Comparison of ENCODE assay signal across 22 cellular contexts in the genomic region with DNA sequence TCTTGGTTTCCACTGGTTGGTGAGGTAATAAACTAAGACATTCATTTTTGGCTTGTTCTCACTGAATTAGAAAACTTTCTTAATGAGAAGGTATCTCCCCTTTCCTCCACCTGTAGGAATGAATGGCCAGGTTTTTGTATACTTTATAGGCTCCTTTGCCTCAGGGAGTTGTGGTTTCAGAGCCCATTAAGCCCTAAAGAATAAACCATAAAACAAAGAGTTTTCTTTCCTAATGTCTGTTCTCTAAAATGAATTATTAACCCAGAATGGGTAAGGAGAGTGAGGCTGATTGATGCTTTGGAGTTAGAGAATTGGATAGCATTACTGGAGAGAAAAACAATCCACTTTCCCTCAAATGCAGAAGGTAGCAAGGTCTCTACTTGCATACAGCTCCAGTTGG.
"Had no signal": no experiment of that assay in that cellular context is flagged by ENCODE, and none has a peak within 500 bp of the region (broad histone marks: within the 10 kb centered on the region; RNA-seq: fewer than 3 reads in every experiment).

No MANE protein-coding gene starts in this region.

- H3K9me3 ChIP-seq: esophagus muscularis mucosa, spleen, thyroid gland had no signal

- FAIRE-seq: astrocyte, colon, frontal cortex had no signal

- H3K4me3 Mint-ChIP-seq: central memory CD8-positive, alpha-beta T cell; naive B cell; neural progenitor cell had no signal

- DNase-seq: activated CD4-positive, alpha-beta T cell treated with anti-CD3 and anti-CD28 coated beads for 1 hour; activated CD4-positive, alpha-beta T cell treated with anti-CD3 and anti-CD28 coated beads, Interleukin-2, amount 50 U/mL, for 1 hour; effector memory CD4-positive, alpha-beta T cell; glutamatergic neuron; hippocampal formation; left cardiac atrium; mesendoderm; naive B cell; posterior cingulate gyrus; spleen; stimulated activated CD4-positive, alpha-beta T cell treated with anti-CD3 and anti-CD28 coated beads, Interleukin-4, amount 100 ng/mL, for 1 hour; stimulated activated naive CD4-positive, alpha-beta T cell treated with Interleukin-2 at 50 U/mL for 16 hours; substantia nigra; T-helper 9 cell; thyroid gland had no signal

- H3K36me3 ChIP-seq: esophagus muscularis mucosa, neural progenitor cell, spleen, thyroid gland had no signal

- H3K27me3 ChIP-seq: esophagus muscularis mucosa, neural progenitor cell, spleen, thyroid gland had no signal

- H3K27me3 Mint-ChIP-seq: central memory CD8-positive, alpha-beta T cell; naive B cell had no signal

- H3K4me2 ChIP-seq: neural progenitor cell had no signal

- H3K36me3 Mint-ChIP-seq: activated naive CD4-positive, alpha-beta T cell treated with anti-CD3 and anti-CD28 coated beads, Interleukin-2, amount 50 U/mL, for 72 hours had no signal

- H3K27ac Mint-ChIP-seq: activated naive CD4-positive, alpha-beta T cell treated with anti-CD3 and anti-CD28 coated beads, Interleukin-2, amount 50 U/mL, for 72 hours; neural progenitor cell had no signal

- H3K4me1 Mint-ChIP-seq: naive B cell had no signal

- H3K9ac ChIP-seq: neural progenitor cell had no signal

- H3K27ac ChIP-seq: esophagus muscularis mucosa, neural progenitor cell, spleen, thyroid gland had no signal

- H3K4me3 ChIP-seq: esophagus muscularis mucosa, neural progenitor cell, spleen, thyroid gland had no signal

- H2AFZ ChIP-seq: neural progenitor cell had no signal

- H3K9me3 Mint-ChIP-seq: activated naive CD4-positive, alpha-beta T cell treated with anti-CD3 and anti-CD28 coated beads, Interleukin-2, amount 50 U/mL, for 72 hours; central memory CD8-positive, alpha-beta T cell; naive B cell; neural progenitor cell had no signal
